Comparison of ENCODE assay signal across 8 cellular contexts in the genomic region with DNA sequence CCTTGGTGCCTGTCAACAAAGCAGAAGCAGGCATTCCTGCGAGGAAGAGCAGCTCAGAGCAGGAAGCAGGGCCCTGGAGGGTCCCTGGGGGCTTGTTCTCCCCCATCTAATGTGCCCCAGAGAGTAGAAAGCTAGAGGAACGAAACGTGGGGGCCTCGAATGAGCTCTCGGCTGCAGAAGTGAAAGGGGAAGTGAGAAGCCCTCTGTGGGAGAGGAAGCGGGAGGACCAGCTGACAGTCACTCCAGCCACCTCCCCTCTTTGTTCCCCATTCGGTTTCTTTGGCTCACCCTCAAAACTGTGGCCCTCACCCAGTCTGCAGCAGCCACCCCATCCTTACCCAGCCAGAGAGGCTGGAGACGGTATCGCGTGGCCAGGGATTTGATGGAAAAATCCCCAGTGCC. TPM values are rescaled to one million over a fixed set of nuclear protein-coding genes. Genes with fewer than 3 reads are reported as not detected.
DNase-seq lines count a peak whose midpoint lies in the region; ATAC-seq and TF ChIP-seq lines count a peak whose summit lies in the region.

No MANE protein-coding gene starts in this region.

- H3K9me3 ChIP-seq in CD4-positive, alpha-beta memory T cell (ENCODE audit: control insufficient read depth in 1 of 2, low read length in 2 of 2): no peaks in the 10 kb centered on the region
- H3K9me3 ChIP-seq in left lung (no peaks in the 10 kb centered on the region), ovary (no peaks in the 10 kb centered on the region)

- intact Hi-C loops in CD4-positive, alpha-beta memory T cell (cut with micrococcal nuclease): no loop called here
- intact Hi-C loops in left lung (cut with DNase I): loop anchor here in 1 of 2 donors (10.0 kb wide), 1 partner anchor 300 kb away; a partner anchor contains a TSS
- intact Hi-C loops in ovary (cut with DNase I): no loop called here

- H3K27ac Mint-ChIP-seq in CD4-positive, alpha-beta memory T cell: peak overlapping the region in 6 of 7 donors; percentile 59 to 87 (median 68)
- peak overlapping the region; percentile 86 for H3K27ac Mint-ChIP-seq in activated CD4-positive, alpha-beta T cell treated with anti-CD3 and anti-CD28 coated beads, Interleukin-2, amount 10 ng/mL, durations not matched to agents 7 days and 5 days

- TF ChIP-seq POLR2A in ovary (IDR thresholded peaks at IDR 0.05): no peak

- 76 to 82% (median 79%) methylated on average over 10 of the region's 10 CpGs for WGBS in ovary, 3 donors

- peaks cover 0 to 2% (median 0%) of the 10 kb centered on the region in 8 donors for H3K9me3 Mint-ChIP-seq in CD4-positive, alpha-beta memory T cell
- peaks cover 3% of the 10 kb centered on the region for H3K9me3 Mint-ChIP-seq in activated CD4-positive, alpha-beta T cell treated with anti-CD3 and anti-CD28 coated beads, Interleukin-2, amount 10 ng/mL, durations not matched to agents 7 days and 5 days

- peaks cover 23 to 55% (median 35%) of the 10 kb centered on the region in 4 donors for H3K4me1 Mint-ChIP-seq in CD4-positive, alpha-beta memory T cell
- peaks cover 52% of the 10 kb centered on the region for H3K4me1 Mint-ChIP-seq in activated CD4-positive, alpha-beta T cell treated with anti-CD3 and anti-CD28 coated beads, Interleukin-2, amount 10 ng/mL, durations not matched to agents 7 days and 5 days

- CTCF ChIA-PET in CD4-positive, alpha-beta memory T cell (lab: Charles Lee; ENCODE audit: partially characterized antibody): interaction anchor here (0.6 to 21.0 kb wide), 13 partner anchors 8 to 380 kb away, joined by 3 to 379 read pairs (median 7); a partner anchor contains a TSS
- CTCF ChIA-PET in activated CD4-positive, alpha-beta T cell treated with anti-CD3 and anti-CD28 coated beads, Interleukin-2, amount 10 ng/mL, durations not matched to agents 7 days and 5 days (lab: Charles Lee): interaction anchor here (1.2 to 2.2 kb wide), 4 partner anchors 13 to 86 kb away, joined by 3 to 12 read pairs (median 3); no protein-coding TSS in a partner anchor

- no peak overlapping the region for H3K27ac ChIP-seq in CD4-positive, alpha-beta memory T cell (ENCODE audit: low read depth, low read length)
- H3K27ac ChIP-seq in left lung (peak overlapping the region; percentile 51 to 90), ovary (no peak overlapping the region)

- TF ChIP-seq CTCF in left lung (IDR thresholded peaks at IDR 0.05) (no peak), ovary (IDR thresholded peaks at IDR 0.05) (no peak)

- H3K4me3 ChIP-seq in CD4-positive, alpha-beta memory T cell (ENCODE audit: low read length in 2 of 2): no peak overlapping the region
- H3K4me3 ChIP-seq in left lung: peak overlapping the region in 1 of 2 donors; percentile 13
- no peak overlapping the region for H3K4me3 ChIP-seq in ovary

- DNase-seq in CD4-positive, alpha-beta memory T cell: peak in 2 of 5 donors; percentile 28 to 33
- peak; percentile 57 for DNase-seq in activated CD4-positive, alpha-beta T cell treated with anti-CD3 and anti-CD28 coated beads, Interleukin-2, amount 10 ng/mL, durations not matched to agents 7 days and 5 days
- peak; percentile 79 to 83 for DNase-seq in left lung
- DNase-seq in GOT3 (lab: John Stamatoyannopoulos, UW): no peak
- no peak for DNase-seq in ovary

- no peaks in the 10 kb centered on the region for H3K27me3 ChIP-seq in CD4-positive, alpha-beta memory T cell (ENCODE audit: insufficient read depth, low read length)
- no peaks in the 10 kb centered on the region for H3K27me3 ChIP-seq in left lung
- no peaks in the 10 kb centered on the region for H3K27me3 ChIP-seq in ovary

- ATAC-seq in GM19452 (IDR thresholded peaks at IDR 0.05; ENCODE audit: unreplicated experiment) (peak; percentile 78), HG03432 (IDR thresholded peaks at IDR 0.05; ENCODE audit: unreplicated experiment) (peak; percentile 89), left lung (peak; percentile 72), SK-N-SH treated with all-trans-retinoic acid at 6 μM for 48 hours (no peak)

- TF ChIP-seq EP300 in ovary (IDR thresholded peaks at IDR 0.05): no peak

- POLR2A ChIA-PET in CD4-positive, alpha-beta memory T cell (lab: Charles Lee; ENCODE audit: partially characterized antibody): interaction anchor here (0.6 to 8.3 kb wide), 14 partner anchors 11 to 157 kb away, joined by 3 to 83 read pairs (median 4); a partner anchor contains a TSS
- POLR2A ChIA-PET in activated CD4-positive, alpha-beta T cell treated with anti-CD3 and anti-CD28 coated beads, Interleukin-2, amount 10 ng/mL, durations not matched to agents 7 days and 5 days (lab: Charles Lee): no interaction called here

- H3K4me3 Mint-ChIP-seq in CD4-positive, alpha-beta memory T cell: peak overlapping the region; percentile 57 to 82 (median 68)
- no peak overlapping the region for H3K4me3 Mint-ChIP-seq in activated CD4-positive, alpha-beta T cell treated with anti-CD3 and anti-CD28 coated beads, Interleukin-2, amount 10 ng/mL, durations not matched to agents 7 days and 5 days

- no peaks in the 10 kb centered on the region for H3K36me3 ChIP-seq in CD4-positive, alpha-beta memory T cell (ENCODE audit: insufficient read depth, low read length)
- H3K36me3 ChIP-seq in left lung: no peaks in the 10 kb centered on the region
- H3K36me3 ChIP-seq in ovary: no peaks in the 10 kb centered on the region

- peaks cover 51% of the 10 kb centered on the region for H3K4me1 ChIP-seq in CD4-positive, alpha-beta memory T cell (ENCODE audit: insufficient read depth, low read length)
- peaks cover 4 to 52% of the 10 kb centered on the region in 2 donors for H3K4me1 ChIP-seq in left lung
- no peaks in the 10 kb centered on the region for H3K4me1 ChIP-seq in ovary (ENCODE audit: insufficient read depth)

- H3K27me3 Mint-ChIP-seq in CD4-positive, alpha-beta memory T cell: no peaks in the 10 kb centered on the region
- no peaks in the 10 kb centered on the region for H3K27me3 Mint-ChIP-seq in activated CD4-positive, alpha-beta T cell treated with anti-CD3 and anti-CD28 coated beads, Interleukin-2, amount 10 ng/mL, durations not matched to agents 7 days and 5 days

- H3K36me3 Mint-ChIP-seq in CD4-positive, alpha-beta memory T cell: no peaks in the 10 kb centered on the region
- no peaks in the 10 kb centered on the region for H3K36me3 Mint-ChIP-seq in activated CD4-positive, alpha-beta T cell treated with anti-CD3 and anti-CD28 coated beads, Interleukin-2, amount 10 ng/mL, durations not matched to agents 7 days and 5 days (ENCODE audit: low read depth)

TF ChIP-seq in SK-N-SH treated with all-trans-retinoic acid at 6 μM for 48 hours, 23 proteins besides CTCF, POLR2A, EP300 and RAD21:
- TF ChIP-seq ZC3H10 (CRISPR knock-in tag; IDR thresholded peaks at IDR 0.05) (no peak), TCF4 (CRISPR knock-in tag; IDR thresholded peaks at IDR 0.05; ENCODE audit: borderline replicate concordance) (no peak), ESRRG (CRISPR knock-in tag; IDR thresholded peaks at IDR 0.05) (no peak)
TF ChIP-seq in SK-N-SH treated with all-trans-retinoic acid at 6 μM for 48 hours: peak in this region for 0.

RNA-seq across cellular contexts. Expression of a gene that starts 25.0 kb away (rescaled TPM):
- under 1 TPM; 0.11 to 0.12 TPM for total RNA-seq in CD4-positive, alpha-beta memory T cell
- under 1 TPM; 0.07 TPM for polyA plus RNA-seq in CD4-positive, alpha-beta memory T cell
- under 1 TPM; 0.52 to 0.71 TPM for total RNA-seq in activated CD4-positive, alpha-beta T cell treated with anti-CD3 and anti-CD28 coated beads, Interleukin-2, amount 10 ng/mL, durations not matched to agents 7 days and 5 days
- total RNA-seq in left lung (1 to 10 TPM in 1 of 2 donors, under 1 TPM in 1; 0.17 to 1.0 TPM), ovary (under 1 TPM; 0.11 to 0.45 (median 0.27) TPM)
- under 1 TPM; 0.20 to 0.27 TPM for polyA plus RNA-seq in ovary

Comparison
In these comparisons a context has a peak if more than half of its experiments do, and no peak if none do; other contexts are left out.
1. DNase-seq: peak in activated CD4-positive, alpha-beta T cell treated with anti-CD3 and anti-CD28 coated beads, Interleukin-2, amount 10 ng/mL, durations not matched to agents 7 days and 5 days (single experiment) and left lung (2 of 2); none in GOT3 (single experiment) and ovary (0 of 5).
2. H3K27ac ChIP-seq: peak in left lung (2 of 2); none in CD4-positive, alpha-beta memory T cell (single experiment) and ovary (0 of 2).